8 cellular contexts compared by ENCODE assay signal in genomic region chr18:80108739-80109675, GRCh38. TPM values are rescaled to one million over a fixed set of nuclear protein-coding genes. Genes with fewer than 3 reads are reported as not detected.
DNase-seq lines count a peak whose midpoint lies in the region; ATAC-seq and TF ChIP-seq lines count a peak whose summit lies in the region.

A gene with protein sequence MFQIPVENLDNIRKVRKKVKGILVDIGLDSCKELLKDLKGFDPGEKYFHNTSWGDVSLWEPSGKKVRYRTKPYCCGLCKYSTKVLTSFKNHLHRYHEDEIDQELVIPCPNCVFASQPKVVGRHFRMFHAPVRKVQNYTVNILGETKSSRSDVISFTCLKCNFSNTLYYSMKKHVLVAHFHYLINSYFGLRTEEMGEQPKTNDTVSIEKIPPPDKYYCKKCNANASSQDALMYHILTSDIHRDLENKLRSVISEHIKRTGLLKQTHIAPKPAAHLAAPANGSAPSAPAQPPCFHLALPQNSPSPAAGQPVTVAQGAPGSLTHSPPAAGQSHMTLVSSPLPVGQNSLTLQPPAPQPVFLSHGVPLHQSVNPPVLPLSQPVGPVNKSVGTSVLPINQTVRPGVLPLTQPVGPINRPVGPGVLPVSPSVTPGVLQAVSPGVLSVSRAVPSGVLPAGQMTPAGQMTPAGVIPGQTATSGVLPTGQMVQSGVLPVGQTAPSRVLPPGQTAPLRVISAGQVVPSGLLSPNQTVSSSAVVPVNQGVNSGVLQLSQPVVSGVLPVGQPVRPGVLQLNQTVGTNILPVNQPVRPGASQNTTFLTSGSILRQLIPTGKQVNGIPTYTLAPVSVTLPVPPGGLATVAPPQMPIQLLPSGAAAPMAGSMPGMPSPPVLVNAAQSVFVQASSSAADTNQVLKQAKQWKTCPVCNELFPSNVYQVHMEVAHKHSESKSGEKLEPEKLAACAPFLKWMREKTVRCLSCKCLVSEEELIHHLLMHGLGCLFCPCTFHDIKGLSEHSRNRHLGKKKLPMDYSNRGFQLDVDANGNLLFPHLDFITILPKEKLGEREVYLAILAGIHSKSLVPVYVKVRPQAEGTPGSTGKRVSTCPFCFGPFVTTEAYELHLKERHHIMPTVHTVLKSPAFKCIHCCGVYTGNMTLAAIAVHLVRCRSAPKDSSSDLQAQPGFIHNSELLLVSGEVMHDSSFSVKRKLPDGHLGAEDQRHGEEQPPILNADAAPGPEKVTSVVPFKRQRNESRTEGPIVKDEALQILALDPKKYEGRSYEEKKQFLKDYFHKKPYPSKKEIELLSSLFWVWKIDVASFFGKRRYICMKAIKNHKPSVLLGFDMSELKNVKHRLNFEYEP (plus strand): TSS chr18:80109262. CDS start chr18:80117543, 8,281 bp downstream.

- TF ChIP-seq POLR2A in Peyer's patch (IDR thresholded peaks at IDR 0.05): peak in 1 of 2 donors; percentile 38

- H3K9me3 ChIP-seq in Peyer's patch: peaks cover 0 to 3% (median 0%) of the 10 kb centered on the region in 4 donors

- H3K36me3 Mint-ChIP-seq in naive B cell: no peaks in the 10 kb centered on the region
- H3K36me3 Mint-ChIP-seq in stimulated activated memory B cell treated with anti-CD40 and anti-IgM and Interleukin-4, amounts not matched to agents 10 μg/mL and 1 μg/mL and 100 μg/mL, for 72 hours: peaks cover 12% of the 10 kb centered on the region

- no peaks in the 10 kb centered on the region for H3K36me3 ChIP-seq in Peyer's patch

- peak within 1 kb of the TSS; percentile 94 to 98 (median 95) for H3K27ac Mint-ChIP-seq in naive B cell
- peak within 1 kb of the TSS; percentile 66 for H3K27ac Mint-ChIP-seq in stimulated activated memory B cell treated with anti-CD40 and anti-IgM and Interleukin-4, amounts not matched to agents 10 μg/mL and 1 μg/mL and 100 μg/mL, for 72 hours

- peak within 1 kb of the TSS; percentile 56 to 94 (median 84) for H3K4me3 ChIP-seq in Peyer's patch

- ATAC-seq in GM21576 (IDR thresholded peaks at IDR 0.05; ENCODE audit: unreplicated experiment) (peak; percentile 47), naive B cell (ENCODE audit: low read depth in 2 of 2) (peak; percentile 75 to 79)
- peak; percentile 77 for ATAC-seq in stimulated activated memory B cell treated with anti-CD40 and anti-IgM and Interleukin-4, amounts not matched to agents 10 μg/mL and 1 μg/mL and 100 μg/mL, for 72 hours

- no peaks in the 10 kb centered on the region for H3K27me3 ChIP-seq in Peyer's patch

- no peak for TF ChIP-seq EP300 in Ishikawa (IDR thresholded peaks at IDR 0.05; ENCODE audit: borderline replicate concordance)

- no peak for TF ChIP-seq RAD21 in Ishikawa (IDR thresholded peaks at IDR 0.05; ENCODE audit: low read depth)

- no peaks in the 10 kb centered on the region for H3K27me3 Mint-ChIP-seq in naive B cell
- no peaks in the 10 kb centered on the region for H3K27me3 Mint-ChIP-seq in stimulated activated memory B cell treated with anti-CD40 and anti-IgM and Interleukin-4, amounts not matched to agents 10 μg/mL and 1 μg/mL and 100 μg/mL, for 72 hours

- DNase-seq in DMS153 treated with DMSO at 0.1 percent for 48 hours (lab: John Stamatoyannopoulos, UW; ENCODE audit: unreplicated experiment) (peak; percentile 76), Peyer's patch (peak; percentile 64 to 89 (median 86)), fibroblast of gingiva (ENCODE audit: low read depth) (peak; percentile 91), naive B cell (peak; percentile 83)
- DNase-seq in activated T-cell treated with anti-CD3 and anti-CD28 coated beads, Interleukin-2, amount 50 U/mL, for 48 hours: peak; percentile 92

- no peak for TF ChIP-seq CTCF in Peyer's patch (IDR thresholded peaks at IDR 0.05)

- peak within 1 kb of the TSS; percentile 79 to 96 (median 86) for H3K4me3 Mint-ChIP-seq in naive B cell
- peak within 1 kb of the TSS; percentile 83 for H3K4me3 Mint-ChIP-seq in stimulated activated memory B cell treated with anti-CD40 and anti-IgM and Interleukin-4, amounts not matched to agents 10 μg/mL and 1 μg/mL and 100 μg/mL, for 72 hours

- H3K4me1 Mint-ChIP-seq in naive B cell: peaks cover 47 to 51% (median 48%) of the 10 kb centered on the region in 3 donors
- peaks cover 52% of the 10 kb centered on the region for H3K4me1 Mint-ChIP-seq in stimulated activated memory B cell treated with anti-CD40 and anti-IgM and Interleukin-4, amounts not matched to agents 10 μg/mL and 1 μg/mL and 100 μg/mL, for 72 hours

- H3K27ac ChIP-seq in Peyer's patch: peak within 1 kb of the TSS; percentile 61 to 93 (median 84)

- H3K4me1 ChIP-seq in Peyer's patch: peaks cover 0 to 13% (median 3%) of the 10 kb centered on the region in 4 donors

- H3K9me3 Mint-ChIP-seq in naive B cell: peaks cover 0 to 5% (median 4%) of the 10 kb centered on the region in 7 donors
- peaks cover 2% of the 10 kb centered on the region for H3K9me3 Mint-ChIP-seq in stimulated activated memory B cell treated with anti-CD40 and anti-IgM and Interleukin-4, amounts not matched to agents 10 μg/mL and 1 μg/mL and 100 μg/mL, for 72 hours

TF ChIP-seq in Ishikawa, 13 proteins besides CTCF, POLR2A, EP300 and RAD21:
- TF ChIP-seq USF1 (IDR thresholded peaks at IDR 0.05) (peak; percentile 98), YY1 (IDR thresholded peaks at IDR 0.05; ENCODE audit: low read depth) (peak; percentile 93), TCF12 (IDR thresholded peaks at IDR 0.05; ENCODE audit: low read depth) (no peak), CEBPB (IDR thresholded peaks at IDR 0.05) (no peak), NFIC (IDR thresholded peaks at IDR 0.05) (no peak), TAF1 (IDR thresholded peaks at IDR 0.05; ENCODE audit: low read depth) (peak; percentile 50), FOXM1 (IDR thresholded peaks at IDR 0.05; ENCODE audit: borderline replicate concordance, low read depth) (no peak), TEAD4 (IDR thresholded peaks at IDR 0.05) (no peak), ZBTB7A (IDR thresholded peaks at IDR 0.05; ENCODE audit: low read depth) (peak; percentile 87), EGR1 (IDR thresholded peaks at IDR 0.05) (no peak), CREB1 (IDR thresholded peaks at IDR 0.05; ENCODE audit: low read depth) (peak; percentile 91)
- TF ChIP-seq, protein P1, sequence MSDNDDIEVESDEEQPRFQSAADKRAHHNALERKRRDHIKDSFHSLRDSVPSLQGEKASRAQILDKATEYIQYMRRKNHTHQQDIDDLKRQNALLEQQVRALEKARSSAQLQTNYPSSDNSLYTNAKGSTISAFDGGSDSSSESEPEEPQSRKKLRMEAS (IDR thresholded peaks at IDR 0.05): peak; percentile 53; the same call in 1 of the 2 replicates
- TF ChIP-seq, protein P2, sequence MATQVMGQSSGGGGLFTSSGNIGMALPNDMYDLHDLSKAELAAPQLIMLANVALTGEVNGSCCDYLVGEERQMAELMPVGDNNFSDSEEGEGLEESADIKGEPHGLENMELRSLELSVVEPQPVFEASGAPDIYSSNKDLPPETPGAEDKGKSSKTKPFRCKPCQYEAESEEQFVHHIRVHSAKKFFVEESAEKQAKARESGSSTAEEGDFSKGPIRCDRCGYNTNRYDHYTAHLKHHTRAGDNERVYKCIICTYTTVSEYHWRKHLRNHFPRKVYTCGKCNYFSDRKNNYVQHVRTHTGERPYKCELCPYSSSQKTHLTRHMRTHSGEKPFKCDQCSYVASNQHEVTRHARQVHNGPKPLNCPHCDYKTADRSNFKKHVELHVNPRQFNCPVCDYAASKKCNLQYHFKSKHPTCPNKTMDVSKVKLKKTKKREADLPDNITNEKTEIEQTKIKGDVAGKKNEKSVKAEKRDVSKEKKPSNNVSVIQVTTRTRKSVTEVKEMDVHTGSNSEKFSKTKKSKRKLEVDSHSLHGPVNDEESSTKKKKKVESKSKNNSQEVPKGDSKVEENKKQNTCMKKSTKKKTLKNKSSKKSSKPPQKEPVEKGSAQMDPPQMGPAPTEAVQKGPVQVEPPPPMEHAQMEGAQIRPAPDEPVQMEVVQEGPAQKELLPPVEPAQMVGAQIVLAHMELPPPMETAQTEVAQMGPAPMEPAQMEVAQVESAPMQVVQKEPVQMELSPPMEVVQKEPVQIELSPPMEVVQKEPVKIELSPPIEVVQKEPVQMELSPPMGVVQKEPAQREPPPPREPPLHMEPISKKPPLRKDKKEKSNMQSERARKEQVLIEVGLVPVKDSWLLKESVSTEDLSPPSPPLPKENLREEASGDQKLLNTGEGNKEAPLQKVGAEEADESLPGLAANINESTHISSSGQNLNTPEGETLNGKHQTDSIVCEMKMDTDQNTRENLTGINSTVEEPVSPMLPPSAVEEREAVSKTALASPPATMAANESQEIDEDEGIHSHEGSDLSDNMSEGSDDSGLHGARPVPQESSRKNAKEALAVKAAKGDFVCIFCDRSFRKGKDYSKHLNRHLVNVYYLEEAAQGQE (IDR thresholded peaks at IDR 0.05; ENCODE audit: low read depth): no peak
TF ChIP-seq in Ishikawa: peak in this region for 6.

RNA-seq across cellular contexts. Expression of the gene that starts here (rescaled TPM):
- 10 to 100 TPM; 18.9 to 26.7 (median 24.0) TPM for total RNA-seq in Peyer's patch
- 1 to 10 TPM; 4.2 to 7.1 (median 5.1) TPM for polyA plus RNA-seq in naive B cell (ENCODE audit: low read depth in 6 of 6)

Comparison
In these comparisons a context has a peak if more than half of its experiments do, and no peak if none do; other contexts are left out.
1. Peak in every context shown above with its lines: DNase-seq, ATAC-seq, H3K4me3 ChIP-seq and H3K27ac ChIP-seq.